Comparison of ENCODE assay signal across 8 cellular contexts in the genomic region with DNA sequence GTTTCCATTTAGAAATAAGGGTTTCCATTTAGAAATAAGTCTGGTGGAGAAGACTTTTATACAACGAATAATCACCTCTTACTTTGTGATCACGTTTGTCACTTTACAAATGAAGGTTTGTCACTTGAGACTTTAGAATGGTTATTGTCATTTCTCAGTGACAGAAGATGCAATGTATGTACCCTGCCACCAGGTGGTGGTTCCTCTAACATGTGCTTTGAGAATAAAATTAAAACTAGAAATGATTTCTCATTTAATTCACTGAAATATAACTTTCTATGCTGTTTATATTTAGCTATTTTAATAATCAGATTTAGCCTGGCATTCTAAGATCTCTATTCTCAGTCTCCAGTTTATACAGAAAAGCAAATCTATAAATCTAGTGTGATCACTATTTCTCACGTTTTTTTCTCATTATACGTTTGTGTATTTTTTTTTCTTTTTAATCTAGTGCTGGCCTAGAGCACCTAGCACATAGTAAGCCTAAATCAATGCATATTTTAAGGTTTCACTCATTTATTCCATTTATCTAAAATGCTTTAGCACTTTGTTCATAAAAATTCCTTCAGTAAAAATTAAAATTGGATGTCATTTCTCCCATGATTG. TPM values are rescaled to one million over a fixed set of nuclear protein-coding genes. Genes with fewer than 3 reads are reported as not detected.
A peak's percentile ranks its signal among the peaks of the same experiment; 100 is the strongest.
DNase-seq lines count a peak whose midpoint lies in the region; ATAC-seq, FAIRE-seq and TF ChIP-seq lines count a peak whose summit lies in the region.

No MANE protein-coding gene starts in this region.

- H3K9me3 Mint-ChIP-seq in neural progenitor cell = no peaks in the 10 kb centered on the region

- H3K4me1 ChIP-seq in A549 (no peaks in the 10 kb centered on the region), neural progenitor cell (no peaks in the 10 kb centered on the region), suprapubic skin (no peaks in the 10 kb centered on the region)

- H3K27ac ChIP-seq in A549 (no peak overlapping the region), brain microvascular endothelial cell (no peak overlapping the region), neural progenitor cell (no peak overlapping the region), suprapubic skin (no peak overlapping the region)

- no peaks in the 10 kb centered on the region for H3K36me3 Mint-ChIP-seq in neural progenitor cell

- H3K36me3 ChIP-seq in brain microvascular endothelial cell (replicated peaks) (no peaks in the 10 kb centered on the region), neural progenitor cell (no peaks in the 10 kb centered on the region), suprapubic skin (no peaks in the 10 kb centered on the region)

- H3K27me3 ChIP-seq in brain microvascular endothelial cell (replicated peaks) (no peaks in the 10 kb centered on the region), neural progenitor cell (peaks cover 2% of the 10 kb centered on the region), suprapubic skin (no peaks in the 10 kb centered on the region)

- H3K27me3 Mint-ChIP-seq in neural progenitor cell (ENCODE audit: insufficient read depth, low read depth) = peaks cover 2% of the 10 kb centered on the region

- H3K9me3 ChIP-seq in A549 (no peaks in the 10 kb centered on the region), neural progenitor cell (ENCODE audit: low read depth) (no peaks in the 10 kb centered on the region), suprapubic skin (no peaks in the 10 kb centered on the region)

- no peak overlapping the region for H3K4me3 Mint-ChIP-seq in neural progenitor cell

- FAIRE-seq in A549 (lab: Jason Lieb, UNC) = no peak

- ATAC-seq in A549 = no peak

- 0 out of 3 replicates have a peak, but pooled peaks have one; percentile 10 for TF ChIP-seq CTCF in A549 (IDR thresholded peaks at IDR 0.05)
- TF ChIP-seq CTCF in GM13977 (IDR thresholded peaks at IDR 0.05; ENCODE audit: extremely low read depth, insufficient read depth, missing control alignments) = peak; percentile 58
- peak; percentile 32 for TF ChIP-seq CTCF in brain microvascular endothelial cell (IDR thresholded peaks at IDR 0.05; ENCODE audit: low read depth, low read length, missing control alignments)
- peak; percentile 74 for TF ChIP-seq CTCF in neural progenitor cell (IDR thresholded peaks at IDR 0.05)
- TF ChIP-seq CTCF in suprapubic skin (IDR thresholded peaks at IDR 0.05) = peak in 1 of 2 donors; percentile 44

- 2% methylated on average over 4 of the region's 4 CpGs for WGBS in A549 (ENCODE audit: missing lambda C conversion rate)
- WGBS in suprapubic skin = 46% methylated on average over 4 of the region's 4 CpGs

- no peak overlapping the region for H3K27ac Mint-ChIP-seq in neural progenitor cell

- H2AFZ ChIP-seq in neural progenitor cell (replicated peaks) = no peak overlapping the region

- no peaks in the 10 kb centered on the region for H3K79me2 ChIP-seq in neural progenitor cell (ENCODE audit: low read depth)

- H3K4me3 ChIP-seq in A549 = no peak overlapping the region
- no peak overlapping the region for H3K4me3 ChIP-seq in brain microvascular endothelial cell (ENCODE audit: low read depth, low read length)
- no peak overlapping the region for H3K4me3 ChIP-seq in neural progenitor cell
- no peak overlapping the region for H3K4me3 ChIP-seq in suprapubic skin

- POLR2A ChIA-PET in A549 (lab: Yijun Ruan, JAX) = no interaction called here

- peak in 1 of 2 experiments; percentile 3; a peak in 1 of 5 replicates for TF ChIP-seq RAD21 in A549 (conservative IDR thresholded peaks at IDR 0.05 in 1 of 2, IDR thresholded peaks at IDR 0.05 in 1 of 2)

- no peak for TF ChIP-seq EP300 in A549 (IDR thresholded peaks at IDR 0.05)
- no peak for TF ChIP-seq EP300 in suprapubic skin (IDR thresholded peaks at IDR 0.05)

- DNase-seq in A549 (ENCODE audit: low read depth in 1 of 2, low spot score in 1 of 2) = peak; percentile 1 to 4
- DNase-seq in GM13977 (ENCODE audit: low spot score) = peak; percentile 12
- peak; percentile 39 for DNase-seq in HT-29 (ENCODE audit: low spot score)
- no peak for DNase-seq in brain microvascular endothelial cell
- peak; percentile 39 for DNase-seq in neural progenitor cell (ENCODE audit: low spot score)
- DNase-seq in T-helper 1 cell = no peak
- no peak for DNase-seq in middle frontal gyrus (ENCODE audit: extremely low spot score, low spot score)
- DNase-seq in suprapubic skin (ENCODE audit: low spot score in 2 of 2) = no peak

- no peaks in the 10 kb centered on the region for H4K20me1 ChIP-seq in neural progenitor cell (ENCODE audit: low read depth)

- no peak overlapping the region for H3K9ac ChIP-seq in neural progenitor cell

- TF ChIP-seq POLR2A in A549 (IDR thresholded peaks at IDR 0.05; ENCODE audit: low read length) (no peak), suprapubic skin (IDR thresholded peaks at IDR 0.05) (no peak)

- CTCF ChIA-PET in A549 (lab: Yijun Ruan, JAX) = interaction anchor here (0.6 to 1.1 kb wide), 3 partner anchors 8 to 35 kb away, joined by 3 read pairs; no protein-coding TSS in a partner anchor

- in situ Hi-C loops in GM13977 (cut with MboI; ENCODE audit: low pct_unique_long_range_greater_than_20kb, low sequenced_read_pairs, unreplicated experiment) (no loop called here), brain microvascular endothelial cell (cut with HindIII; ENCODE audit: low pct_ligation_motif_present, low sequenced_read_pairs) (no loop called here)

- H3K4me1 Mint-ChIP-seq in neural progenitor cell = no peaks in the 10 kb centered on the region

- H3F3A ChIP-seq in neural progenitor cell (ENCODE audit: low read depth) = no peaks in the 10 kb centered on the region

- H3K4me2 ChIP-seq in A549 (no peak overlapping the region), neural progenitor cell (no peak overlapping the region)

TF ChIP-seq in A549, 52 proteins besides CTCF, POLR2A, EP300 and RAD21:
- TF ChIP-seq EHF (CRISPR knock-in tag; IDR thresholded peaks at IDR 0.05) (no peak), SREBF2 (IDR thresholded peaks at IDR 0.05) (no peak), RNF2 (IDR thresholded peaks at IDR 0.05; ENCODE audit: borderline replicate concordance, low read depth) (no peak), RARB (CRISPR knock-in tag; IDR thresholded peaks at IDR 0.05) (no peak), FOXS1 (CRISPR knock-in tag; IDR thresholded peaks at IDR 0.05) (no peak), KDM1A (IDR thresholded peaks at IDR 0.05; ENCODE audit: low read depth) (no peak), NPAS2 (CRISPR knock-in tag; IDR thresholded peaks at IDR 0.05; ENCODE audit: borderline replicate concordance) (no peak), NR3C1 (IDR thresholded peaks at IDR 0.05) (no peak), HOXB13 (CRISPR knock-in tag; IDR thresholded peaks at IDR 0.05; ENCODE audit: low read depth) (no peak), HEYL (CRISPR knock-in tag; IDR thresholded peaks at IDR 0.05) (no peak), EHMT2 (IDR thresholded peaks at IDR 0.05; ENCODE audit: low read depth) (no peak), JUN (IDR thresholded peaks at IDR 0.05) (no peak), GATA3 (IDR thresholded peaks at IDR 0.05; ENCODE audit: borderline replicate concordance) (no peak), JUNB (IDR thresholded peaks at IDR 0.05) (no peak), RCOR1 (IDR thresholded peaks at IDR 0.05; ENCODE audit: low read depth, low read length) (no peak), TP53 (CRISPR knock-in tag; IDR thresholded peaks at IDR 0.05) (no peak), TFCP2L1 (CRISPR knock-in tag; IDR thresholded peaks at IDR 0.05) (no peak)
- TF ChIP-seq, protein P1, sequence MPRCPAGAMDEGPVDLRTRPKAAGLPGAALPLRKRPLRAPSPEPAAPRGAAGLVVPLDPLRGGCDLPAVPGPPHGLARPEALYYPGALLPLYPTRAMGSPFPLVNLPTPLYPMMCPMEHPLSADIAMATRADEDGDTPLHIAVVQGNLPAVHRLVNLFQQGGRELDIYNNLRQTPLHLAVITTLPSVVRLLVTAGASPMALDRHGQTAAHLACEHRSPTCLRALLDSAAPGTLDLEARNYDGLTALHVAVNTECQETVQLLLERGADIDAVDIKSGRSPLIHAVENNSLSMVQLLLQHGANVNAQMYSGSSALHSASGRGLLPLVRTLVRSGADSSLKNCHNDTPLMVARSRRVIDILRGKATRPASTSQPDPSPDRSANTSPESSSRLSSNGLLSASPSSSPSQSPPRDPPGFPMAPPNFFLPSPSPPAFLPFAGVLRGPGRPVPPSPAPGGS (IDR thresholded peaks at IDR 0.05) = no peak
- TF ChIP-seq, protein P2, sequence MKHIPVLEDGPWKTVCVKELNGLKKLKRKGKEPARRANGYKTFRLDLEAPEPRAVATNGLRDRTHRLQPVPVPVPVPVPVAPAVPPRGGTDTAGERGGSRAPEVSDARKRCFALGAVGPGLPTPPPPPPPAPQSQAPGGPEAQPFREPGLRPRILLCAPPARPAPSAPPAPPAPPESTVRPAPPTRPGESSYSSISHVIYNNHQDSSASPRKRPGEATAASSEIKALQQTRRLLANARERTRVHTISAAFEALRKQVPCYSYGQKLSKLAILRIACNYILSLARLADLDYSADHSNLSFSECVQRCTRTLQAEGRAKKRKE (CRISPR knock-in tag; IDR thresholded peaks at IDR 0.05; ENCODE audit: low read depth) = no peak

RNA-seq across cellular contexts. Expression of a gene that starts 57.4 kb away (rescaled TPM):
- polyA plus RNA-seq in A549 (2011; rRNA removed) (not detected in 2 replicates), A549 (2017; fragmentation: RNase III; extraction: RNeasy Plus Mini Kit Qiagen cat#74134 plus additional on column Dnase treatment) (not detected in 3 replicates)
- polyA plus RNA-seq in A549 (2012; cell fraction: cytosol; rRNA removed) = not detected in 2 replicates
- not detected in 2 replicates for polyA plus RNA-seq in A549 (2012; cell fraction: nucleus; rRNA removed)
- polyA minus RNA-seq in A549 (2011; rRNA and poly(A)+ RNA removed) = not detected in 2 replicates
- total RNA-seq in HT-29 (2014; rRNA removed; shearing (Covaris generic)) = not detected in 2 replicates
- total RNA-seq in neural progenitor cell (ENCODE audit: low replicate concordance) (not detected in 2 replicates), suprapubic skin (not detected)

Comparison
In these comparisons a context has a peak if more than half of its experiments do, and no peak if none do; other contexts are left out.
1. DNase-seq: peak in A549 (2 of 2), GM13977 (single experiment), HT-29 (single experiment) and neural progenitor cell (single experiment); none in brain microvascular endothelial cell (single experiment), T-helper 1 cell (0 of 5), middle frontal gyrus (single experiment) and suprapubic skin (0 of 2).